In the genomic region with DNA sequence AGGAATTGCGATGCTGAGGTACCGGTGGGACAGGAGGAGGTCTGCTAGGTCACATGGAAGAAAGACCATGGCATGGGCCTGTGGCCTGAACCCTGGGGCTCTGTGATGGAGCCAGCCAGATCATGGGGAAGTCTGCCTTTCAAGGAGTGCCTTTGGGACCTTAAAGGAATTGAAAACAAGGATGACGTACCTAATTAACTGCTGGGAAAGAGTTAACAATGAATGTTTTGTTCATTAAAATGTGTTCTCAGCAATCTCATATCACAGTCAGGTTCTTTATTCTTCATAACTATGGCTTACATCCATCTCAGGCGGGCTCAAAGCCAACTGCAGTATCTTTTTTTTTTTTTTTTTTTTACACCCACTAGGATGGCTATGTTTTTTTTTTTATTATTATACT, we compare ENCODE assay signal across 24 cellular contexts. TPM values are rescaled to one million over a fixed set of nuclear protein-coding genes. Genes with fewer than 3 reads are reported as not detected.
DNase-seq lines count a peak whose midpoint lies in the region; TF ChIP-seq lines count a peak whose summit lies in the region.
"Had no signal": no experiment of that assay in that cellular context is flagged by ENCODE, and none has a peak within 500 bp of the region (broad histone marks: within the 10 kb centered on the region; RNA-seq: fewer than 3 reads in every experiment).

No MANE protein-coding gene starts in this region.

- no peaks in the 10 kb centered on the region for H3K36me3 ChIP-seq in trophoblast cell (ENCODE audit: control insufficient read depth in 1 of 2, insufficient read depth in 2 of 2, low read length in 2 of 2)
- H3K36me3 ChIP-seq: BE2C, BLaER1 had no signal

- H3K9me3 ChIP-seq in trophoblast cell (ENCODE audit: insufficient read depth, low read depth, low read length) = no peaks in the 10 kb centered on the region
- H3K9me3 ChIP-seq: BE2C had no signal

- no peak for TF ChIP-seq CTCF in C4-2B (conservative IDR thresholded peaks at IDR 0.05)

- no peaks in the 10 kb centered on the region for H3K79me2 ChIP-seq in trophoblast cell (ENCODE audit: control insufficient read depth, insufficient read depth, low read length, poor library complexity)

- H3K4me1 ChIP-seq in trophoblast cell (ENCODE audit: control insufficient read depth in 1 of 2, insufficient read depth in 2 of 2, low read length in 2 of 2) = no peaks in the 10 kb centered on the region
- H3K4me1 ChIP-seq: A549, BE2C, BLaER1 had no signal

- H3K23ac ChIP-seq in trophoblast cell (ENCODE audit: low read length) = no peak overlapping the region

- no peak overlapping the region for H2BK120ac ChIP-seq in trophoblast cell (ENCODE audit: insufficient read depth, low read length, poor library complexity)

- peak overlapping the region; percentile 55 for H3K4me3 ChIP-seq in trophoblast cell (ENCODE audit: low read depth, low read length)
- H3K4me3 ChIP-seq: A549, BLaER1, GM12878 had no signal

- no peak overlapping the region for H3K4ac ChIP-seq in trophoblast cell (ENCODE audit: low read depth, low read length)

- peak; percentile 96 for DNase-seq in SK-MEL-5 (ENCODE audit: low read depth, low spot score)
- peak; percentile 22 for DNase-seq in epidermal melanocyte (ENCODE audit: insufficient read length, low spot score)
- DNase-seq in trophoblast cell = no peak
- no peak for DNase-seq in activated naive CD4-positive, alpha-beta T cell (lab: John Stamatoyannopoulos, UW)
- no peak for DNase-seq in HuH-7 (ENCODE audit: low spot score)
- no peak for DNase-seq in activated T-cell treated with anti-CD3 and anti-CD28 coated beads, Interleukin-2, amount 50 U/mL, for 48 hours
- DNase-seq: BE2C; C1 segment of cervical spinal cord; CD4-positive, alpha-beta T cell; CD8-positive, alpha-beta T cell; COR-L47; DMS 273 treated with DMSO at 0.1 percent for 48 hours; DMS153; DMS53; DMS79; DND-41; EL; GDM1 had no signal

- H2AK5ac ChIP-seq in trophoblast cell (ENCODE audit: low read length) = no peak overlapping the region

- H4K8ac ChIP-seq in trophoblast cell (ENCODE audit: low read depth, low read length) = no peak overlapping the region

- in situ Hi-C loops in SK-MEL-5 (cut with HindIII; ENCODE audit: low pct_unique_long_range_greater_than_20kb, low sequenced_read_pairs) = no loop called here

- H4K12ac ChIP-seq in trophoblast cell (ENCODE audit: low read depth, low read length) = no peak overlapping the region

- no peak overlapping the region for H3K18ac ChIP-seq in trophoblast cell (ENCODE audit: low read length)

- WGBS in trophoblast cell (ENCODE audit: extremely low coverage, insufficient coverage, insufficient read length) = no CpG with 5 or more reads among the region's 4 CpGs

- no peak overlapping the region for H3K4me2 ChIP-seq in trophoblast cell (ENCODE audit: low read length)
- H3K4me2 ChIP-seq: A549, BLaER1 had no signal

- H3K9ac ChIP-seq in trophoblast cell (ENCODE audit: low read length) = peak overlapping the region; percentile 52
- H3K9ac ChIP-seq: BLaER1 had no signal

- H3K79me1 ChIP-seq in trophoblast cell (ENCODE audit: low read length) = no peaks in the 10 kb centered on the region

- H3K27ac ChIP-seq in C4-2B = peak overlapping the region; percentile 91
- H3K27ac ChIP-seq in trophoblast cell (ENCODE audit: low read depth, low read length) = no peak overlapping the region
- H3K27ac ChIP-seq: 22Rv1, A549, BLaER1 had no signal

- no peaks in the 10 kb centered on the region for H3K27me3 ChIP-seq in trophoblast cell (ENCODE audit: insufficient read depth, low read length)
- H3K27me3 ChIP-seq: BE2C, BLaER1 had no signal

- H4K91ac ChIP-seq in trophoblast cell (ENCODE audit: low read depth, low read length) = no peak overlapping the region

- H2AFZ ChIP-seq in trophoblast cell (ENCODE audit: insufficient read depth, low read length, poor library complexity) = no peak overlapping the region

- no peak overlapping the region for H2BK5ac ChIP-seq in trophoblast cell (ENCODE audit: low read depth, low read length, poor library complexity)

- no peak overlapping the region for H3K14ac ChIP-seq in trophoblast cell (ENCODE audit: low read length)

- H2BK12ac ChIP-seq in trophoblast cell (ENCODE audit: low read length) = no peak overlapping the region

RNA-seq across cellular contexts. Expression of gene TRPM8, which starts 25.6 kb away (rescaled TPM):
- total RNA-seq in SK-MEL-5 (2014; rRNA removed; shearing (Covaris generic)) = 28.7 and 32.7 TPM in 2 replicates
- polyA plus RNA-seq in SK-MEL-5 (2015; cell fraction: cytosol; rRNA removed) = 53.2 and 74.4 TPM in 2 replicates
- polyA plus RNA-seq in SK-MEL-5 (2015; cell fraction: nucleus; rRNA removed) = 220 and 236 TPM in 2 replicates
- polyA plus RNA-seq in trophoblast cell (2013) = 0.01 TPM in 1 of 2 replicates, not detected in the other
- total RNA-seq: CD4-positive, alpha-beta T cell; CD8-positive, alpha-beta T cell; G401; GM12878 had no signal

Comparison
In these comparisons a context has a peak if more than half of its experiments do, and no peak if none do; other contexts are left out.
1. DNase-seq: peak in SK-MEL-5 (single experiment) and epidermal melanocyte (single experiment); none in trophoblast cell (0 of 2), activated naive CD4-positive, alpha-beta T cell (0 of 4), HuH-7 (single experiment) and activated T-cell treated with anti-CD3 and anti-CD28 coated beads, Interleukin-2, amount 50 U/mL, for 48 hours (0 of 2).